1 cellular context compared by ENCODE assay signal in genomic region chr4:150742930-150743329, GRCh38.
TF ChIP-seq lines count a peak whose summit lies in the region.

No MANE protein-coding gene starts in this region.

TF ChIP-seq in HCT116, 20 proteins besides CTCF, POLR2A, EP300 and RAD21 (continued from another document):
- TF ChIP-seq JUND (IDR thresholded peaks at IDR 0.05): peak; percentile 42; the same call in 1 of the 2 replicates
